26 cellular contexts compared by ENCODE assay signal in genomic region chr1:4028139-4028501, GRCh38.
"Had no signal": no experiment of that assay in that cellular context is flagged by ENCODE, and none has a peak within 500 bp of the region (broad histone marks: within the 10 kb centered on the region; RNA-seq: fewer than 3 reads in every experiment).

No MANE protein-coding gene starts in this region.

- FAIRE-seq: colon, RCC 7860, TTC549 had no signal

- H3K27me3 ChIP-seq: brain microvascular endothelial cell, cardiac muscle cell had no signal

- H3K4me3 ChIP-seq: cardiac muscle cell had no signal

- H3K27ac Mint-ChIP-seq: activated CD4-positive, alpha-beta memory T cell treated with anti-CD3 and anti-CD28 coated beads for 36 hours; activated CD4-positive, alpha-beta T cell treated with anti-CD3 and anti-CD28 coated beads, Interleukin-2, amount 10 ng/mL, durations not matched to agents 7 days and 5 days; activated naive CD4-positive, alpha-beta T cell treated with anti-CD3 and anti-CD28 coated beads for 36 hours; activated naive CD8-positive, alpha-beta T cell; activated T-helper 17 cell treated with anti-CD3 and anti-CD28 coated beads, Interleukin-2, amount 50 U/mL, for 72 hours; T-helper 17 cell had no signal

- H3K27ac ChIP-seq: brain microvascular endothelial cell, cardiac muscle cell had no signal

- ATAC-seq: activated T-helper 17 cell treated with anti-CD3 and anti-CD28 coated beads, Interleukin-2, amount 50 U/mL, for 72 hours; PC-3 had no signal

- DNase-seq: activated CD4-positive, alpha-beta memory T cell treated with anti-CD3 and anti-CD28 coated beads for 36 hours; activated CD4-positive, alpha-beta T cell treated with anti-CD3 and anti-CD28 coated beads, Interleukin-2, amount 10 ng/mL, durations not matched to agents 7 days and 5 days; activated CD4-positive, CD25-positive, alpha-beta regulatory T cell; activated gamma-delta T cell; brain microvascular endothelial cell; cerebellar nuclear complex; NCI-H1105 treated with DMSO at 0.1 percent for 48 hours; NCI-H1436 treated with DMSO at 0.1 percent for 48 hours; NCI-H187; NCI-H2081; NCI-H2171; NCI-H226; NCI-H510A; NCI-H526 treated with DMSO at 0.1 percent for 48 hours; NCI-H82; PC-3; SHP77 treated with DMSO at 0.1 percent for 48 hours; T-helper 17 cell; T1000 had no signal

- H3K4me1 Mint-ChIP-seq: activated CD4-positive, alpha-beta T cell treated with anti-CD3 and anti-CD28 coated beads, Interleukin-2, amount 10 ng/mL, durations not matched to agents 7 days and 5 days; activated T-helper 17 cell treated with anti-CD3 and anti-CD28 coated beads, Interleukin-2, amount 50 U/mL, for 72 hours; T-helper 17 cell had no signal

- H3K36me3 ChIP-seq: brain microvascular endothelial cell, cardiac muscle cell had no signal

- H3K4me3 Mint-ChIP-seq: activated CD4-positive, alpha-beta memory T cell treated with anti-CD3 and anti-CD28 coated beads for 36 hours; activated CD4-positive, alpha-beta T cell treated with anti-CD3 and anti-CD28 coated beads, Interleukin-2, amount 10 ng/mL, durations not matched to agents 7 days and 5 days; activated naive CD4-positive, alpha-beta T cell treated with anti-CD3 and anti-CD28 coated beads for 36 hours; activated naive CD8-positive, alpha-beta T cell; activated T-helper 17 cell treated with anti-CD3 and anti-CD28 coated beads, Interleukin-2, amount 50 U/mL, for 72 hours; T-helper 17 cell had no signal
